In genomic region chr16:80027007-80027965, GRCh38 we compare ENCODE assay signal across 8 cellular contexts.
DNase-seq lines count a peak whose midpoint lies in the region; ATAC-seq, FAIRE-seq and TF ChIP-seq lines count a peak whose summit lies in the region.

No MANE protein-coding gene starts in this region.

- H3K4me3 ChIP-seq in A549 (0 out of 3 replicates have a peak overlapping the region, but pooled peaks have one; percentile 10), WERI-Rb-1 (ENCODE audit: low read depth, low read length) (no peak overlapping the region), lung (no peak overlapping the region)

- H3K27ac Mint-ChIP-seq in chondrocyte (ENCODE audit: unreplicated experiment), result peak overlapping the region; percentile 94

- POLR2A ChIA-PET in A549 (lab: Yijun Ruan, JAX), result interaction anchor here (0.5 kb wide), 2 partner anchors 18 to 927 kb away, joined by 3 to 4 read pairs; no protein-coding TSS in a partner anchor

- no peaks in the 10 kb centered on the region for H3K36me3 Mint-ChIP-seq in chondrocyte (ENCODE audit: low read depth)

- FAIRE-seq in A549 (lab: Jason Lieb, UNC), result peak; percentile 81

- peaks cover 82% of the 10 kb centered on the region for H3K27me3 ChIP-seq in WERI-Rb-1 (ENCODE audit: insufficient read depth, low read depth, severe bottlenecking)
- no peaks in the 10 kb centered on the region for H3K27me3 ChIP-seq in lung (ENCODE audit: control insufficient read depth, insufficient read depth)

- peak overlapping the region; percentile 78 for H3K4me2 ChIP-seq in A549

- TF ChIP-seq CTCF in A549 (IDR thresholded peaks at IDR 0.05) (no peak), WERI-Rb-1 (IDR thresholded peaks at IDR 0.05; ENCODE audit: low read depth, low read length) (no peak), chondrocyte (IDR thresholded peaks at IDR 0.05) (no peak), lung (IDR thresholded peaks at IDR 0.05; ENCODE audit: control extremely low read depth, extremely low read depth) (no peak)

- 19% methylated on average over 14 of the region's 20 CpGs for WGBS in A549 (ENCODE audit: missing lambda C conversion rate)
- WGBS in lung, 2 donors, result 29 to 34% methylated on average over 20 of the region's 20 CpGs

- CTCF ChIA-PET in A549 (lab: Yijun Ruan, JAX), result interaction anchor here (0.6 to 1.9 kb wide), 3 partner anchors 11 to 57 kb away, joined by 3 to 6 read pairs (median 4); no protein-coding TSS in a partner anchor

- H3K9me3 Mint-ChIP-seq in chondrocyte (ENCODE audit: low read depth), result peaks cover 4% of the 10 kb centered on the region

- ATAC-seq in A549, result peak; percentile 98
- peak; percentile 72 for ATAC-seq in GM18909 (IDR thresholded peaks at IDR 0.05; ENCODE audit: poor library complexity, unreplicated experiment)
- ATAC-seq in lung (ENCODE audit: insufficient read depth, low FRiP score), result peak; percentile 88

- H3K4me1 ChIP-seq in A549, result peaks cover 59% of the 10 kb centered on the region
- no peaks in the 10 kb centered on the region for H3K4me1 ChIP-seq in lung (ENCODE audit: control insufficient read depth in 2 of 2, insufficient read depth in 2 of 2, low read length in 2 of 2)

- H3K27ac ChIP-seq in A549, result peak overlapping the region; percentile 88 to 94
- no peak overlapping the region for H3K27ac ChIP-seq in WERI-Rb-1
- H3K27ac ChIP-seq in lung (ENCODE audit: low read depth in 1 of 2, low read length in 1 of 2), result peak overlapping the region in 1 of 2 donors; percentile 5

- peaks cover 14% of the 10 kb centered on the region; the same call in 1 of the 3 replicates for H3K9me3 ChIP-seq in A549
- H3K9me3 ChIP-seq in WERI-Rb-1 (ENCODE audit: severe bottlenecking), result no peaks in the 10 kb centered on the region
- H3K9me3 ChIP-seq in lung (ENCODE audit: control insufficient read depth in 2 of 2, insufficient read depth in 1 of 2, low read length in 1 of 2), result no peaks in the 10 kb centered on the region

- no peaks in the 10 kb centered on the region for H3K27me3 Mint-ChIP-seq in chondrocyte (ENCODE audit: low read depth)

- TF ChIP-seq RAD21 in A549 (conservative IDR thresholded peaks at IDR 0.05 in 1 of 2, IDR thresholded peaks at IDR 0.05 in 1 of 2), result peak; percentile 40 to 57

- H3K36me3 ChIP-seq in WERI-Rb-1 (no peaks in the 10 kb centered on the region), lung (ENCODE audit: control insufficient read depth in 2 of 2, insufficient read depth in 2 of 2, low read length in 2 of 2) (no peaks in the 10 kb centered on the region)

- peak; percentile 88 to 89 for TF ChIP-seq EP300 in A549 (IDR thresholded peaks at IDR 0.05)

- H3K4me1 Mint-ChIP-seq in chondrocyte (ENCODE audit: low read depth), result peaks cover 48% of the 10 kb centered on the region

- peak overlapping the region; percentile 56 for H3K4me3 Mint-ChIP-seq in chondrocyte (ENCODE audit: unreplicated experiment)

- peak; percentile 95 to 97 for DNase-seq in A549 (ENCODE audit: low read depth in 1 of 2, low spot score in 1 of 2)
- DNase-seq in HT-29 (ENCODE audit: low spot score), result peak; percentile 93
- DNase-seq in WERI-Rb-1, result peak; percentile 6
- DNase-seq in chondrocyte (ENCODE audit: low spot score), result peak; percentile 94
- DNase-seq in lung (ENCODE audit: low spot score), result peak; percentile 62
- DNase-seq in stimulated activated CD8-positive, alpha-beta memory T cell treated with anti-CD3 and anti-CD28 coated beads, Interleukin-4, amount 100 ng/mL, for 48 hours, result peak; percentile 64
- no peak for DNase-seq in NCI-H526 treated with DMSO at 0.1 percent for 48 hours (lab: John Stamatoyannopoulos, UW)

- TF ChIP-seq POLR2A in A549 (IDR thresholded peaks at IDR 0.05; ENCODE audit: low read length), result no peak

TF ChIP-seq in A549, 52 proteins besides CTCF, POLR2A, EP300 and RAD21 (continues in another document):
- TF ChIP-seq CBX2 (IDR thresholded peaks at IDR 0.05; ENCODE audit: borderline replicate concordance, low read depth) (no peak), JUN (IDR thresholded peaks at IDR 0.05) (peak; percentile 84 to 86), HEYL (CRISPR knock-in tag; IDR thresholded peaks at IDR 0.05) (no peak), RFX5 (IDR thresholded peaks at IDR 0.05) (no peak; the same call in 1 of the 2 replicates), HOXB13 (CRISPR knock-in tag; IDR thresholded peaks at IDR 0.05; ENCODE audit: low read depth) (no peak), POLR2AphosphoS2 (conservative IDR thresholded peaks at IDR 0.05; ENCODE audit: low read length) (no peak), ATOH8 (CRISPR knock-in tag; IDR thresholded peaks at IDR 0.05; ENCODE audit: low read depth) (no peak), HES2 (IDR thresholded peaks at IDR 0.05) (0 out of 2 replicates have a peak, but pooled peaks have one; percentile 46), HOXB5 (CRISPR knock-in tag; IDR thresholded peaks at IDR 0.05) (no peak), MAZ (IDR thresholded peaks at IDR 0.05; ENCODE audit: borderline replicate concordance, low read depth, low read length) (no peak), E2F6 (IDR thresholded peaks at IDR 0.05; ENCODE audit: borderline replicate concordance, low read depth) (peak; percentile 79), HOXA7 (CRISPR knock-in tag; IDR thresholded peaks at IDR 0.05) (no peak), CHD4 (IDR thresholded peaks at IDR 0.05; ENCODE audit: borderline replicate concordance) (no peak), ZNF302 (CRISPR knock-in tag; IDR thresholded peaks at IDR 0.05) (no peak), KDM1A (IDR thresholded peaks at IDR 0.05; ENCODE audit: low read depth) (no peak), RNF2 (IDR thresholded peaks at IDR 0.05; ENCODE audit: borderline replicate concordance, low read depth) (no peak), NFE2L2 (conservative IDR thresholded peaks at IDR 0.05; ENCODE audit: low read length) (peak; percentile 47; the same call in 1 of the 2 replicates), GATA3 (IDR thresholded peaks at IDR 0.05; ENCODE audit: borderline replicate concordance) (peak; percentile 91), FOSB (CRISPR knock-in tag; IDR thresholded peaks at IDR 0.05) (no peak), SMC3 (IDR thresholded peaks at IDR 0.05) (peak; percentile 41; the same call in 2 of the 3 replicates), NR3C1 (IDR thresholded peaks at IDR 0.05) (no peak), CBX8 (IDR thresholded peaks at IDR 0.05) (no peak), MAFK (IDR thresholded peaks at IDR 0.05; ENCODE audit: partially characterized antibody) (peak; percentile 89), EHMT2 (IDR thresholded peaks at IDR 0.05; ENCODE audit: low read depth) (no peak), ZFP36 (IDR thresholded peaks at IDR 0.05; ENCODE audit: borderline replicate concordance, partially characterized antibody) (no peak), RCOR1 (IDR thresholded peaks at IDR 0.05; ENCODE audit: low read depth, low read length) (no peak), TP53 (CRISPR knock-in tag; IDR thresholded peaks at IDR 0.05) (no peak), REST (IDR thresholded peaks at IDR 0.05) (no peak), BHLHE40 (IDR thresholded peaks at IDR 0.05; ENCODE audit: low read depth, low read length) (no peak)
